8 cellular contexts compared by ENCODE assay signal in the genomic region with DNA sequence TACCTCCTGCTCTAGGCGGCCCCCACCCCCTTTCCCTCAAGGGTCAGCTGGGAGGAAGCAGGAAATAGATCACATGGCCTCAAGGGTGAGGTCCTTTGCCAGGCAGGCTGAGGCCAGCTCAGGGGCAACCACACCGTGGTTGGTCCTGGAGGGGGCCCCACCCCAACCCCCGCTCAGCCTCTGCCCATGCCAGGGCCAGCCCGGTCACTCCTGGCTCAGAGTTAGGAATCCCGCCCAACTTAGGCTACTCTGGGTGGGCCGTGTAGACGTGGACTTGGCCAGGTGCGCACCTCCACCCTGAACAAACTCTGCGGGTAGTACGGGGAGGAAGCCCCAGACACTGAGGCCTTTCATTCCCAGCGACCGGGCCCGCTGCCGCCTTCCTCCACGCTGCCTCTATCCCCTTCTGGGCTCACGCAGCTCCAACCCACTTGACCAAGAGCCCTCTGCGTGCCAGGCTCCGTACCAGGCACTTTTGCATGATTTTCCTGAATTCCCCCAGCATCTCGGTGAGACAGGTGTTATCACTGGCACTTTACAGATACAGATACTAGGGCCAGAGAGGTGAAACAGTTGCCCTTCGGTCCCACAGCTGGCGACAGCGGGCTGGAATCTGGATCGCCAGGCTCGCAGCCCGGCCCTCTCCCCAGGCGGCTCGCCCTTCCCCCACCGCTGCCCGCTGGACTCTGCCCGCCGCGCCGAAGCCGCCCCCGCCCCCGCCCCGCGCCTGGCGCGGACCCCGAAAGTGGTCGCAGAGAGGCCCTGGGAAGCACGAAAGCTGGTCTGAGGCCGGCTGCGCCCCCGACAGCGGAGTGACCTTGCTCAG. TPM values are rescaled to one million over a fixed set of nuclear protein-coding genes. Genes with fewer than 3 reads are reported as not detected.
DNase-seq lines count a peak whose midpoint lies in the region; ATAC-seq, FAIRE-seq and TF ChIP-seq lines count a peak whose summit lies in the region.

No MANE protein-coding gene starts in this region.

- peak overlapping the region; percentile 52 for H3K27ac ChIP-seq in osteoblast (ENCODE audit: low read depth, low read length)

- no peak for TF ChIP-seq CTCF in osteoblast (IDR thresholded peaks at IDR 0.05; ENCODE audit: extremely low read depth, low read depth, low read length)

- peak overlapping the region; percentile 49 for H2AFZ ChIP-seq in osteoblast (ENCODE audit: low read length)

- no peaks in the 10 kb centered on the region for H3K79me2 ChIP-seq in osteoblast (ENCODE audit: insufficient read depth, low read length)

- H3K9me3 Mint-ChIP-seq in activated T-cell treated with anti-CD3 and anti-CD28 coated beads, Interleukin-2, amount 50 U/mL, for 72 hours, result no peaks in the 10 kb centered on the region

- peaks cover 16% of the 10 kb centered on the region for H3K4me1 Mint-ChIP-seq in activated T-cell treated with anti-CD3 and anti-CD28 coated beads, Interleukin-2, amount 50 U/mL, for 72 hours (ENCODE audit: low read depth)

- H3K4me3 Mint-ChIP-seq in activated T-cell treated with anti-CD3 and anti-CD28 coated beads, Interleukin-2, amount 50 U/mL, for 72 hours, result peak overlapping the region; percentile 89 to 94

- H3K27ac Mint-ChIP-seq in activated T-cell treated with anti-CD3 and anti-CD28 coated beads, Interleukin-2, amount 50 U/mL, for 72 hours, result peak overlapping the region; percentile 77

- no peaks in the 10 kb centered on the region for H4K20me1 ChIP-seq in osteoblast (ENCODE audit: insufficient read depth, low read length)

- H3K9me3 ChIP-seq in osteoblast (ENCODE audit: low read depth, low read length), result no peaks in the 10 kb centered on the region

- H3K4me1 ChIP-seq in osteoblast (ENCODE audit: insufficient read depth, low read length), result peaks cover 16% of the 10 kb centered on the region

- H3K27me3 ChIP-seq in osteoblast (ENCODE audit: insufficient read depth, low read length), result no peaks in the 10 kb centered on the region

- peak overlapping the region; percentile 97 for H3K4me2 ChIP-seq in osteoblast (ENCODE audit: insufficient read depth, low read length)

- no peaks in the 10 kb centered on the region for H3K27me3 Mint-ChIP-seq in activated T-cell treated with anti-CD3 and anti-CD28 coated beads, Interleukin-2, amount 50 U/mL, for 72 hours (ENCODE audit: low read depth)

- peak overlapping the region; percentile 92 for H3K4me3 ChIP-seq in osteoblast (ENCODE audit: insufficient read depth, low read length)

- DNase-seq in COLO829 (ENCODE audit: low spot score), result peak; percentile 70
- DNase-seq in LHCN-M2 (ENCODE audit: low read depth), result peak; percentile 71
- DNase-seq in activated T-cell treated with anti-CD3 and anti-CD28 coated beads, Interleukin-2, amount 50 U/mL, for 72 hours, result peak; percentile 52 to 57
- DNase-seq in frontal cortex (ENCODE audit: low spot score in 2 of 2), result peak; percentile 47 to 70
- DNase-seq in osteoblast (ENCODE audit: insufficient read length, low spot score, missing footprints), result peak; percentile 98
- no peak for DNase-seq in OCI-M2 (lab: John Stamatoyannopoulos, UW; ENCODE audit: unreplicated experiment)
- no peak for DNase-seq in NCI-H2171 (lab: John Stamatoyannopoulos, UW)

- ATAC-seq in GM19467 (IDR thresholded peaks at IDR 0.05; ENCODE audit: unreplicated experiment), result peak; percentile 2
- ATAC-seq in activated T-cell treated with anti-CD3 and anti-CD28 coated beads, Interleukin-2, amount 50 U/mL, for 72 hours (replicated peaks in 1 of 2), result peak; percentile 14 to 39

- no peak for FAIRE-seq in frontal cortex (lab: Jason Lieb, UNC)

- H3K36me3 Mint-ChIP-seq in activated T-cell treated with anti-CD3 and anti-CD28 coated beads, Interleukin-2, amount 50 U/mL, for 72 hours (ENCODE audit: insufficient read depth in 2 of 2), result peaks cover 0 to 3% of the 10 kb centered on the region in 2 donors

- peaks cover 37% of the 10 kb centered on the region for H3K36me3 ChIP-seq in osteoblast (ENCODE audit: insufficient read depth, low read length)

RNA-seq across cellular contexts. Expression of a gene that starts 0.8 kb away (rescaled TPM):
- total RNA-seq in LHCN-M2 (2014; rRNA removed) (65.3 and 67.6 TPM in 2 replicates), frontal cortex (26.1 TPM), osteoblast (11.8 and 13.4 TPM in 2 replicates)
- polyA plus RNA-seq in LHCN-M2 (2012), result 42.5 TPM
- total RNA-seq in activated T-cell treated with anti-CD3 and anti-CD28 coated beads, Interleukin-2, amount 50 U/mL, for 72 hours, result 10 to 100 TPM; 26.8 to 30.7 TPM

RNA-seq across cellular contexts. Expression of a gene that starts 8.8 kb away (rescaled TPM):
- 82.7 and 85.0 TPM in 2 replicates for total RNA-seq in LHCN-M2 (2014; rRNA removed)
- 50.5 TPM for polyA plus RNA-seq in LHCN-M2 (2012)
- total RNA-seq in activated T-cell treated with anti-CD3 and anti-CD28 coated beads, Interleukin-2, amount 50 U/mL, for 72 hours, result 10 to 100 TPM; 63.4 to 71.5 TPM
- 27.7 TPM for total RNA-seq in frontal cortex
- 28.3 and 36.9 TPM in 2 replicates for total RNA-seq in osteoblast

RNA-seq across cellular contexts. Expression of a gene that starts 21.6 kb away (rescaled TPM):
- 52.5 and 84.5 TPM in 2 replicates for total RNA-seq in LHCN-M2 (2014; rRNA removed)
- 32.1 TPM for polyA plus RNA-seq in LHCN-M2 (2012)
- total RNA-seq in activated T-cell treated with anti-CD3 and anti-CD28 coated beads, Interleukin-2, amount 50 U/mL, for 72 hours, result 100 to 1,000 TPM in 1 of 2 donors, 10 to 100 TPM in 1; 83.2 to 107 TPM
- 83.6 TPM for total RNA-seq in frontal cortex
- total RNA-seq in osteoblast, result 29.8 and 31.1 TPM in 2 replicates

RNA-seq across cellular contexts. Expression of a gene that starts 25.4 kb away (rescaled TPM):
- total RNA-seq in LHCN-M2 (2014; rRNA removed) (34.1 and 40.2 TPM in 2 replicates), frontal cortex (11.8 TPM), osteoblast (36.5 and 39.8 TPM in 2 replicates)
- 41.2 TPM for polyA plus RNA-seq in LHCN-M2 (2012)
- 10 to 100 TPM; 44.1 to 47.4 TPM for total RNA-seq in activated T-cell treated with anti-CD3 and anti-CD28 coated beads, Interleukin-2, amount 50 U/mL, for 72 hours

RNA-seq across cellular contexts. Expression of a gene that starts 56.5 kb away (rescaled TPM):
- 54.2 and 57.1 TPM in 2 replicates for total RNA-seq in LHCN-M2 (2014; rRNA removed)
- 25.7 TPM for polyA plus RNA-seq in LHCN-M2 (2012)
- 10 to 100 TPM; 32.4 to 34.1 TPM for total RNA-seq in activated T-cell treated with anti-CD3 and anti-CD28 coated beads, Interleukin-2, amount 50 U/mL, for 72 hours
- 24.5 TPM for total RNA-seq in frontal cortex
- 41.5 and 42.0 TPM in 2 replicates for total RNA-seq in osteoblast

Comparison
In these comparisons a context has a peak if more than half of its experiments do, and no peak if none do; other contexts are left out.
1. DNase-seq: peak in COLO829 (single experiment), LHCN-M2 (single experiment), activated T-cell treated with anti-CD3 and anti-CD28 coated beads, Interleukin-2, amount 50 U/mL, for 72 hours (2 of 2), frontal cortex (2 of 2) and osteoblast (single experiment); none in OCI-M2 (single experiment) and NCI-H2171 (single experiment).